6 cellular contexts compared by ENCODE assay signal in genomic region chr2:39790216-39790818, GRCh38. TPM values are rescaled to one million over a fixed set of nuclear protein-coding genes. Genes with fewer than 3 reads are reported as not detected.
DNase-seq lines count a peak whose midpoint lies in the region; ATAC-seq, FAIRE-seq and TF ChIP-seq lines count a peak whose summit lies in the region.
"Not testable (repeated sequence)": the region's sequence is repeated elsewhere in the genome, so short reads cannot be mapped to it uniquely, and the experiment has no call there.

No MANE protein-coding gene starts in this region.

- not testable (repeated sequence) for H3K27ac ChIP-seq in HCT116 (ENCODE audit: low read depth, low read length); endodermal cell (ENCODE audit: low read depth, low read length); HepG2 (ENCODE audit: extremely low read length, insufficient read depth, low read length)
- H3K27ac ChIP-seq in HUES48 (ENCODE audit: low read depth, low read length) = peak overlapping the region; percentile 46

- H3K4me1 Mint-ChIP-seq in endodermal cell = not testable (repeated sequence)

- DNase-seq in ELF-1 (ENCODE audit: low read depth, low spot score) (peak; percentile 10), SK-N-DZ (ENCODE audit: low spot score) (peak; percentile 64), endodermal cell (peak; percentile 53)
- not testable (repeated sequence) for DNase-seq in HCT116 (ENCODE audit: low read depth, low spot score); HepG2 (ENCODE audit: low spot score)

- H3K9ac ChIP-seq in HCT116 (ENCODE audit: low read length); HUES48 (ENCODE audit: low read depth, low read length); endodermal cell (ENCODE audit: extremely low read depth, low read length, poor library complexity, severe bottlenecking); HepG2 (ENCODE audit: insufficient read depth, low read depth, low read length): not testable (repeated sequence)

- not testable (repeated sequence) for H3K27ac Mint-ChIP-seq in endodermal cell

- in situ Hi-C loops in HepG2 (cut with HindIII; ENCODE audit: extremely low pct_ligation_motif_present, low pct_unique_long_range_greater_than_20kb) = not testable (repeated sequence)

- peaks cover 11% of the 10 kb centered on the region for H3K36me3 Mint-ChIP-seq in endodermal cell (ENCODE audit: low read depth)

- not testable (repeated sequence) for TF ChIP-seq CTCF in HCT116 (IDR thresholded peaks at IDR 0.05 in 2 of 3, conservative IDR thresholded peaks at IDR 0.05 in 1 of 3; ENCODE audit: borderline replicate concordance in 1 of 3, insufficient read depth in 1 of 3, low read depth in 2 of 3, low read length in 2 of 3); endodermal cell (conservative IDR thresholded peaks at IDR 0.05); HepG2 (CRISPR knock-in tag; IDR thresholded peaks at IDR 0.05)

- TF ChIP-seq RAD21 in HCT116 (IDR thresholded peaks at IDR 0.05; ENCODE audit: low read depth); HepG2 (CRISPR knock-in tag; IDR thresholded peaks at IDR 0.05): not testable (repeated sequence)

- CTCF ChIA-PET in HCT116 (lab: Charles Lee); HepG2 (lab: Yijun Ruan, JAX; ENCODE audit: low intra/inter-chr PET ratio, low total read pairs): not testable (repeated sequence)

- H3K4me3 Mint-ChIP-seq in endodermal cell = not testable (repeated sequence)

- H3K4me3 ChIP-seq in HCT116 (replicated peaks in 1 of 2; ENCODE audit: low read depth in 1 of 2, low read length in 2 of 2); HUES48 (ENCODE audit: low read depth, low read length); endodermal cell (ENCODE audit: low read length); HepG2 (replicated peaks in 1 of 3; ENCODE audit: insufficient read depth in 1 of 3, low read depth in 2 of 3, low read length in 3 of 3): not testable (repeated sequence)

- not testable (repeated sequence) for H3K9me2 ChIP-seq in HCT116 (ENCODE audit: insufficient read depth)

- WGBS in endodermal cell (ENCODE audit: insufficient coverage in 1 of 2, insufficient read length in 1 of 2), 2 experiments = 87 to 88% methylated on average over 7 to 12 of the region's 12 CpGs
- 31% methylated on average over 12 of the region's 12 CpGs for WGBS in HepG2 (ENCODE audit: low lambda C conversion rate)

- BruUV-seq in HCT116 (replicated peaks; lab: Mats Ljungman, UMichigan); HepG2 (replicated peaks; lab: Mats Ljungman, UMichigan): not testable (repeated sequence)

- intact Hi-C loops in HCT116 (cut with micrococcal nuclease); HepG2 (cut with micrococcal nuclease; ENCODE audit: unreplicated experiment): not testable (repeated sequence)

- H3K27me3 Mint-ChIP-seq in endodermal cell (ENCODE audit: insufficient read depth) = not testable (repeated sequence)

- not testable (repeated sequence) for H2AFZ ChIP-seq in HCT116 (ENCODE audit: low read depth, low read length, poor library complexity, severe bottlenecking); HepG2 (ENCODE audit: low read length)

- FAIRE-seq in HepG2 (lab: Jason Lieb, UNC) = not testable (repeated sequence)

- not testable (repeated sequence) for H3K4me2 ChIP-seq in HCT116 (ENCODE audit: low read length); HepG2 (ENCODE audit: low read depth, low read length)

- H4K20me1 ChIP-seq in HCT116 (ENCODE audit: insufficient read depth); HepG2 (ENCODE audit: insufficient read depth, low read length): not testable (repeated sequence)

- H3K27me3 ChIP-seq in HCT116 (ENCODE audit: insufficient read depth, low read length); HUES48 (ENCODE audit: control insufficient read depth, insufficient read depth, low read length); endodermal cell (ENCODE audit: control insufficient read depth, insufficient read depth, low read length, poor library complexity, severe bottlenecking); HepG2 (ENCODE audit: control insufficient read depth in 1 of 2, insufficient read depth in 2 of 2, low read length in 2 of 2): not testable (repeated sequence)

- TF ChIP-seq EP300 in HepG2 (IDR thresholded peaks at IDR 0.05; ENCODE audit: low read depth in 2 of 2, low read length in 2 of 2); HepG2 (CRISPR knock-in tag; IDR thresholded peaks at IDR 0.05; ENCODE audit: borderline replicate concordance): not testable (repeated sequence)

- not testable (repeated sequence) for H3K9me3 ChIP-seq in HCT116 (ENCODE audit: control insufficient read depth in 1 of 2, insufficient read depth in 1 of 2, low read depth in 1 of 2, low read length in 2 of 2)
- peaks cover 26% of the 10 kb centered on the region for H3K9me3 ChIP-seq in HUES48 (ENCODE audit: control insufficient read depth, insufficient read depth, low read length)
- peaks cover 41% of the 10 kb centered on the region for H3K9me3 ChIP-seq in endodermal cell (ENCODE audit: control insufficient read depth, low read length)
- H3K9me3 ChIP-seq in HepG2 (ENCODE audit: low read length) = peaks cover 12% of the 10 kb centered on the region; the same call in 1 of the 2 replicates

- not testable (repeated sequence) for H3K36me3 ChIP-seq in HCT116 (ENCODE audit: control insufficient read depth in 1 of 2, insufficient read depth in 2 of 2, low read length in 2 of 2); HUES48 (ENCODE audit: control insufficient read depth, insufficient read depth, low read length); endodermal cell (ENCODE audit: control insufficient read depth, insufficient read depth, low read length); HepG2 (replicated peaks in 1 of 2; ENCODE audit: control insufficient read depth in 1 of 2, insufficient read depth in 2 of 2, low read length in 2 of 2)

- H3K9me3 Mint-ChIP-seq in endodermal cell = peaks cover 33% of the 10 kb centered on the region

- POLR2A ChIA-PET in HCT116 (lab: Charles Lee); HepG2 (lab: Yijun Ruan, JAX): not testable (repeated sequence)

- not testable (repeated sequence) for ATAC-seq in HCT116, HepG2

- RAD21 ChIA-PET in HCT116 (lab: Charles Lee; ENCODE audit: low non-redundant PET in 1 of 2, low total read pairs in 2 of 2, uncharacterized antibody in 2 of 2, unreplicated experiment in 2 of 2) = not testable (repeated sequence)

- H3K4me1 ChIP-seq in HCT116 (ENCODE audit: control insufficient read depth in 1 of 2, insufficient read depth in 2 of 2, low read length in 2 of 2); HUES48 (ENCODE audit: control insufficient read depth, insufficient read depth, low read length); endodermal cell (ENCODE audit: control insufficient read depth, insufficient read depth, low read length); HepG2 (ENCODE audit: insufficient read depth, low read length): not testable (repeated sequence)

- TF ChIP-seq POLR2A in HCT116 (IDR thresholded peaks at IDR 0.05; ENCODE audit: borderline replicate concordance, extremely low read depth, insufficient read depth, insufficient read length); HepG2 (IDR thresholded peaks at IDR 0.05; ENCODE audit: insufficient read depth in 1 of 2, low read depth in 2 of 2, low read length in 2 of 2): not testable (repeated sequence)

- H3K79me2 ChIP-seq in HCT116 (ENCODE audit: insufficient read depth, low read length); HepG2 (ENCODE audit: insufficient read depth, low read length): not testable (repeated sequence)

TF ChIP-seq in HCT116, 20 proteins besides CTCF, POLR2A, EP300 and RAD21 (continues in another document):
- peak; percentile 44; the same call in 1 of the 2 replicates for TF ChIP-seq CBX3 (IDR thresholded peaks at IDR 0.05; ENCODE audit: low read depth)

RNA-seq across cellular contexts. Expression of gene THUMPD2, which starts 11.3 kb away (rescaled TPM):
- 15.8 TPM for total RNA-seq in HCT116 (2021; ENCODE audit: unreplicated experiment)
- 6.8 and 9.4 TPM in 2 replicates for polyA plus RNA-seq in HCT116 (2012)
- 18.2 and 25.9 TPM in 2 replicates for polyA plus RNA-seq in SK-N-DZ (2014; cell fraction: cytosol; rRNA removed)
- 33.7 and 34.4 TPM in 2 replicates for polyA plus RNA-seq in SK-N-DZ (2014; cell fraction: nucleus; rRNA removed)
- 10 to 100 TPM; 11.3 to 13.6 TPM for total RNA-seq in endodermal cell
- 14.2 TPM for polyA plus RNA-seq in endodermal cell (2013, experiment 1 of 2)
- 11.5 TPM for polyA plus RNA-seq in endodermal cell (2013, experiment 2 of 2)
- total RNA-seq in HepG2 (2016; rRNA removed; fragmentation: Illumina TruSeq; extraction: Trizol) = 15.6 and 21.2 TPM in 2 replicates
- total RNA-seq in HepG2 (2016; cell fraction: cytosol; rRNA removed; fragmentation: Illumina TruSeq; extraction: Trizol; ENCODE audit: low read depth) = 5.0 and 7.1 TPM in 2 replicates
- 18.0 and 20.6 TPM in 2 replicates for total RNA-seq in HepG2 (2016; cell fraction: insoluble cytoplasmic fraction; rRNA removed; fragmentation: Illumina TruSeq; extraction: Trizol)
- total RNA-seq in HepG2 (2016; cell fraction: membrane; rRNA removed; fragmentation: Illumina TruSeq; extraction: Trizol) = 7.0 and 9.7 TPM in 2 replicates
- 25.7 and 29.0 TPM in 2 replicates for total RNA-seq in HepG2 (2016; cell fraction: nucleus; rRNA removed; fragmentation: Illumina TruSeq; extraction: Trizol)
- polyA plus RNA-seq in HepG2 (2011; rRNA removed) = 11.8 and 12.2 TPM in 2 replicates
- polyA plus RNA-seq in HepG2 (2011; cell fraction: cytosol; rRNA removed) = 4.0 and 5.9 TPM in 2 replicates
- polyA plus RNA-seq in HepG2 (2011; cell fraction: nucleus; rRNA removed) = 11.5 and 14.3 TPM in 2 replicates
- polyA plus RNA-seq in HepG2 (2012) = 11.8 and 15.7 TPM in 2 replicates
- 2.6 and 2.8 TPM in 2 replicates for polyA plus RNA-seq in HepG2 (2016; cell fraction: cytosol; fragmentation: Illumina TruSeq; extraction: Trizol; ENCODE audit: low read depth)
- polyA plus RNA-seq in HepG2 (2016; cell fraction: insoluble cytoplasmic fraction; fragmentation: Illumina TruSeq; extraction: Trizol; ENCODE audit: low read depth) = 20.7 and 21.6 TPM in 2 replicates
- polyA plus RNA-seq in HepG2 (2016; cell fraction: membrane; fragmentation: Illumina TruSeq; extraction: Trizol; ENCODE audit: low read depth) = 4.4 and 5.0 TPM in 2 replicates
- 29.8 and 30.6 TPM in 2 replicates for polyA plus RNA-seq in HepG2 (2016; cell fraction: nucleus; fragmentation: Illumina TruSeq; extraction: Trizol; ENCODE audit: insufficient read depth, low read depth)
- polyA minus RNA-seq in HepG2 (2011; rRNA and poly(A)+ RNA removed; ENCODE audit: low replicate concordance) = 5.8 and 11.7 TPM in 2 replicates
- 2.6 and 4.5 TPM in 2 replicates for polyA minus RNA-seq in HepG2 (2011; cell fraction: cytosol; rRNA and poly(A)+ RNA removed)
- 34.9 and 67.8 TPM in 2 replicates for polyA minus RNA-seq in HepG2 (2011; cell fraction: nucleus; rRNA and poly(A)+ RNA removed)
